Comparison of ENCODE assay signal across 1 cellular context in genomic region chrX:108390976-108391717, GRCh38. TPM values are rescaled to one million over a fixed set of nuclear protein-coding genes. Genes with fewer than 3 reads are reported as not detected.
"Had no signal": no experiment of that assay in that cellular context is flagged by ENCODE, and none has a peak within 500 bp of the region (broad histone marks: within the 10 kb centered on the region; RNA-seq: fewer than 3 reads in every experiment).

No MANE protein-coding gene starts in this region.

RNA-seq across cellular contexts. Expression of gene COL4A6, which starts 47.1 kb away (rescaled TPM):
- total RNA-seq: natural killer cell had no signal

RNA-seq across cellular contexts. Expression of gene COL4A5, which starts 48.5 kb away (rescaled TPM):
- total RNA-seq: natural killer cell had no signal
